8 cellular contexts compared by ENCODE assay signal in genomic region chr3:42839616-42840015, GRCh38. TPM values are rescaled to one million over a fixed set of nuclear protein-coding genes. Genes with fewer than 3 reads are reported as not detected.
DNase-seq lines count a peak whose midpoint lies in the region; ATAC-seq and TF ChIP-seq lines count a peak whose summit lies in the region.

No MANE protein-coding gene starts in this region.

- POLR2A ChIA-PET in Caco-2 (lab: Charles Lee), result no interaction called here

- CTCF ChIA-PET in Caco-2 (lab: Charles Lee), result interaction anchor here (0.6 to 1.4 kb wide), 11 partner anchors 9 to 281 kb away, joined by 3 to 10 read pairs (median 5); partner anchors contain the start of gene HIGD1A

- no TSS peak for BruUV-seq in Caco-2 (replicated peaks; lab: Mats Ljungman, UMichigan)

- intact Hi-C loops in Caco-2 (cut with micrococcal nuclease; ENCODE audit: unreplicated experiment), result loop anchor here (1.0 to 10.0 kb wide), 3 partner anchors 41 to 265 kb away; no protein-coding TSS in a partner anchor

- H3K27me3 ChIP-seq in Caco-2 (replicated peaks; ENCODE audit: control insufficient read depth, insufficient read depth, low read length), result no peaks in the 10 kb centered on the region

- H3K4me1 Mint-ChIP-seq in Caco-2 (ENCODE audit: low read depth, unreplicated experiment), result peaks cover 4% of the 10 kb centered on the region

- peak; percentile 89 for ATAC-seq in GM18907 (IDR thresholded peaks at IDR 0.05; ENCODE audit: unreplicated experiment)
- peak; percentile 95 for ATAC-seq in HG03066 (IDR thresholded peaks at IDR 0.05; ENCODE audit: low read depth, unreplicated experiment)
- ATAC-seq in omental fat pad (ENCODE audit: low FRiP score), result peak; percentile 72

- H3K9me3 Mint-ChIP-seq in Caco-2 (ENCODE audit: unreplicated experiment), result no peaks in the 10 kb centered on the region

- H3K36me3 ChIP-seq in Caco-2 (ENCODE audit: control insufficient read depth, insufficient read depth, low read length), result no peaks in the 10 kb centered on the region

- peak; percentile 48 to 61 for DNase-seq in Caco-2
- DNase-seq in NCI-H510A treated with DMSO at 0.1 percent for 48 hours (lab: John Stamatoyannopoulos, UW), result peak; percentile 40
- peak; percentile 29 to 33 for DNase-seq in activated T-cell treated with anti-CD3 and anti-CD28 coated beads, Interleukin-2, amount 50 U/mL, for 48 hours
- DNase-seq in foreskin fibroblast, result peak; percentile 60 to 86
- DNase-seq in omental fat pad (ENCODE audit: low spot score), result no peak
- DNase-seq in cortex of kidney (lab: John Stamatoyannopoulos, UW), result no peak

- H3K36me3 Mint-ChIP-seq in Caco-2 (ENCODE audit: insufficient read depth, unreplicated experiment), result no peaks in the 10 kb centered on the region

- H3K4me1 ChIP-seq in Caco-2, result no peaks in the 10 kb centered on the region

- no peak overlapping the region for H3K27ac Mint-ChIP-seq in Caco-2 (ENCODE audit: unreplicated experiment)

- TF ChIP-seq CTCF in Caco-2 (IDR thresholded peaks at IDR 0.05; ENCODE audit: insufficient read depth in 1 of 2, low read depth in 1 of 2, low read length in 1 of 2, severe bottlenecking in 1 of 2, unreplicated experiment in 1 of 2) (peak; percentile 73 to 77), foreskin fibroblast (IDR thresholded peaks at IDR 0.05; ENCODE audit: low read depth, low read length) (peak; percentile 68), omental fat pad (IDR thresholded peaks at IDR 0.05) (peak in 1 of 3 donors; percentile 25)

- no peaks in the 10 kb centered on the region for H3K9me3 ChIP-seq in Caco-2

- H3K27me3 Mint-ChIP-seq in Caco-2 (ENCODE audit: insufficient read depth, unreplicated experiment), result no peaks in the 10 kb centered on the region

- no peak overlapping the region for H3K4me3 Mint-ChIP-seq in Caco-2 (ENCODE audit: unreplicated experiment)

- no peak overlapping the region for H3K4me3 ChIP-seq in Caco-2 (ENCODE audit: low read depth, low read length)
- peak overlapping the region; percentile 4 to 38 for H3K4me3 ChIP-seq in foreskin fibroblast (ENCODE audit: low read depth in 1 of 2, low read length in 2 of 2)

RNA-seq across cellular contexts. Expression of gene ACKR2, which starts 30.4 kb away (rescaled TPM):
- 3.5 and 4.1 TPM in 2 replicates for total RNA-seq in Caco-2 (2022)
- total RNA-seq in omental fat pad, result 10 to 100 TPM in 1 of 4 donors, 1 to 10 TPM in 3; 2.6 to 12.4 (median 7.5) TPM

RNA-seq across cellular contexts. Expression of gene HIGD1A, which starts 35.3 kb away (rescaled TPM):
- total RNA-seq in Caco-2 (2022), result 108 and 112 TPM in 2 replicates
- 100 to 1,000 TPM; 142 to 195 (median 179) TPM for total RNA-seq in omental fat pad

RNA-seq across cellular contexts. Expression of gene CYP8B1, which starts 36.1 kb away (rescaled TPM):
- total RNA-seq in Caco-2 (2022), result not detected in 2 replicates
- total RNA-seq in omental fat pad, result under 1 TPM in 2 of 4 donors, not detected in 2; 0.19 to 0.36 TPM

Comparison
In these comparisons a context has a peak if more than half of its experiments do, and no peak if none do; other contexts are left out.
1. DNase-seq: peak in Caco-2 (2 of 2), NCI-H510A treated with DMSO at 0.1 percent for 48 hours (single experiment), activated T-cell treated with anti-CD3 and anti-CD28 coated beads, Interleukin-2, amount 50 U/mL, for 48 hours (2 of 2) and foreskin fibroblast (2 of 2); none in omental fat pad (single experiment) and cortex of kidney (single experiment).
2. Peak in every context shown above with its lines, with median percentiles within 50 percentile points of each other: ATAC-seq.